Comparison of ENCODE assay signal across 8 cellular contexts in genomic region chr4:139266583-139267257, GRCh38. TPM values are rescaled to one million over a fixed set of nuclear protein-coding genes. Genes with fewer than 3 reads are reported as not detected.
DNase-seq lines count a peak whose midpoint lies in the region; ATAC-seq and TF ChIP-seq lines count a peak whose summit lies in the region.

No MANE protein-coding gene starts in this region.

- H3K18ac ChIP-seq in H9 (ENCODE audit: insufficient read length, low read depth, low read length): no peak overlapping the region

- no peaks in the 10 kb centered on the region; the same call in 1 of the 2 replicates for H3K4me1 ChIP-seq in H9 (ENCODE audit: insufficient read depth, low read length)

- H3K4me2 ChIP-seq in H9 (ENCODE audit: insufficient read depth, insufficient read length, low read length): no peak overlapping the region

- no peak overlapping the region for H3K27ac ChIP-seq in H9 (ENCODE audit: insufficient read length, low read depth, low read length)

- no peak overlapping the region for H3K4me3 Mint-ChIP-seq in H9

- no peaks in the 10 kb centered on the region for H4K20me1 ChIP-seq in H9 (ENCODE audit: control insufficient read depth, insufficient read depth, insufficient read length)

- no peak overlapping the region for H2BK5ac ChIP-seq in H9 (ENCODE audit: insufficient read length, low read length)

- no peak overlapping the region for H3K9ac ChIP-seq in H9 (ENCODE audit: extremely low read depth, insufficient read length, low read length)

- H3K36me3 Mint-ChIP-seq in H9 (ENCODE audit: insufficient read depth in 1 of 3, low read depth in 3 of 3): no peaks in the 10 kb centered on the region

- peak; percentile 90 for ATAC-seq in left lobe of liver

- no peak overlapping the region for H2BK20ac ChIP-seq in H9 (ENCODE audit: low read depth, low read length, poor library complexity, severe bottlenecking)

- no CpG with 5 or more reads among the region's 14 CpGs for WGBS in H9 (ENCODE audit: extremely low coverage, insufficient read length, low lambda C conversion rate)

- H3K23me2 ChIP-seq in H9 (ENCODE audit: insufficient read length, low read depth, low read length, poor library complexity, severe bottlenecking): no peaks in the 10 kb centered on the region

- H3K27ac Mint-ChIP-seq in H9: peak overlapping the region in 1 of 3 experiments; percentile 40; a peak in 1 of 7 replicates

- DNase-seq in GM04503 (ENCODE audit: low read depth): peak; percentile 52
- DNase-seq in H9: peak; percentile 46
- DNase-seq in LoVo (ENCODE audit: low spot score): peak; percentile 62
- peak; percentile 32 for DNase-seq in activated CD4-positive, CD25-positive, alpha-beta regulatory T cell treated with anti-CD3 and anti-CD28 coated beads, Interleukin-2, amount 50 U/mL, for 16 hours (ENCODE audit: low read depth, low spot score)
- peak; percentile 56 to 59 for DNase-seq in cardiac fibroblast (ENCODE audit: low read depth in 2 of 2)
- DNase-seq in left lobe of liver (ENCODE audit: low spot score): peak; percentile 65
- peak; percentile 45 to 59 for DNase-seq in stimulated activated CD4-positive, alpha-beta T cell treated with anti-CD3 and anti-CD28 coated beads, Interleukin-4, amount 100 ng/mL, for 4 hours
- no peak for DNase-seq in D341Med (ENCODE audit: low spot score)

- no peaks in the 10 kb centered on the region for H3K27me3 ChIP-seq in H9 (ENCODE audit: insufficient read depth, low read length)

- no peaks in the 10 kb centered on the region for H3K9me3 Mint-ChIP-seq in H9

- no peak overlapping the region for H2BK120ac ChIP-seq in H9 (ENCODE audit: low read depth, low read length, poor library complexity, severe bottlenecking)

- H4K8ac ChIP-seq in H9 (replicated peaks; ENCODE audit: insufficient read length, low read depth, low read length): no peak overlapping the region

- no peaks in the 10 kb centered on the region for H3K9me3 ChIP-seq in H9 (ENCODE audit: control insufficient read depth, low read depth, low read length)

- H4K5ac ChIP-seq in H9 (ENCODE audit: insufficient read length, low read depth, low read length): no peak overlapping the region

- H3K56ac ChIP-seq in H9 (ENCODE audit: insufficient read length, low read depth, low read length): no peak overlapping the region

- peak overlapping the region; percentile 8 to 40 for H3K4me3 ChIP-seq in cardiac fibroblast (replicated peaks in 1 of 2; ENCODE audit: low read depth in 2 of 2, low read length in 2 of 2)

- no peak overlapping the region for H3T11ph ChIP-seq in H9 (ENCODE audit: low read length)

- no peak overlapping the region for H3K23ac ChIP-seq in H9 (ENCODE audit: insufficient read length, low read depth, low read length)

- H4K91ac ChIP-seq in H9 (ENCODE audit: insufficient read length, low read depth, low read length): no peak overlapping the region

- peaks cover 19 to 23% of the 10 kb centered on the region in 2 experiments for H3K4me1 Mint-ChIP-seq in H9

- no peak overlapping the region for H2BK12ac ChIP-seq in H9 (ENCODE audit: insufficient read length, low read depth, low read length)

- no peak for TF ChIP-seq CTCF in H9 (conservative IDR thresholded peaks at IDR 0.05)
- TF ChIP-seq CTCF in cardiac fibroblast (IDR thresholded peaks at IDR 0.05; ENCODE audit: low read depth, low read length): no peak

- no peak overlapping the region for H2AFZ ChIP-seq in H9 (ENCODE audit: low read length)

- H3K4ac ChIP-seq in H9 (ENCODE audit: low read depth, low read length): no peak overlapping the region

- no peaks in the 10 kb centered on the region for H3K79me2 ChIP-seq in H9 (ENCODE audit: insufficient read depth, low read length)

- no peak overlapping the region for H3K14ac ChIP-seq in H9 (ENCODE audit: insufficient read depth, low read length)

- no peaks in the 10 kb centered on the region for H3K79me1 ChIP-seq in H9 (ENCODE audit: insufficient read depth, low read depth, low read length, poor library complexity, severe bottlenecking)

- H2BK15ac ChIP-seq in H9 (ENCODE audit: low read depth, low read length): no peak overlapping the region

- H2AK5ac ChIP-seq in H9 (ENCODE audit: insufficient read length, low read length): no peak overlapping the region

- no peaks in the 10 kb centered on the region for H3K27me3 Mint-ChIP-seq in H9 (ENCODE audit: low read depth)

RNA-seq across cellular contexts. Expression of gene MGARP, which starts 13.3 kb away (rescaled TPM):
- total RNA-seq in H9 (2021) (4.0 and 4.3 TPM in 2 replicates), left lobe of liver (0.13 TPM)

RNA-seq across cellular contexts. Expression of gene NAA15, which starts 34.6 kb away (rescaled TPM):
- total RNA-seq in H9 (2021): 115 TPM in 2 replicates
- total RNA-seq in left lobe of liver: 11.3 TPM

RNA-seq across cellular contexts. Expression of gene NDUFC1, which starts 35.6 kb away (rescaled TPM):
- total RNA-seq in H9 (2021) (56.2 and 59.1 TPM in 2 replicates), left lobe of liver (29.1 TPM)
